1 cellular context compared by ENCODE assay signal in the genomic region with DNA sequence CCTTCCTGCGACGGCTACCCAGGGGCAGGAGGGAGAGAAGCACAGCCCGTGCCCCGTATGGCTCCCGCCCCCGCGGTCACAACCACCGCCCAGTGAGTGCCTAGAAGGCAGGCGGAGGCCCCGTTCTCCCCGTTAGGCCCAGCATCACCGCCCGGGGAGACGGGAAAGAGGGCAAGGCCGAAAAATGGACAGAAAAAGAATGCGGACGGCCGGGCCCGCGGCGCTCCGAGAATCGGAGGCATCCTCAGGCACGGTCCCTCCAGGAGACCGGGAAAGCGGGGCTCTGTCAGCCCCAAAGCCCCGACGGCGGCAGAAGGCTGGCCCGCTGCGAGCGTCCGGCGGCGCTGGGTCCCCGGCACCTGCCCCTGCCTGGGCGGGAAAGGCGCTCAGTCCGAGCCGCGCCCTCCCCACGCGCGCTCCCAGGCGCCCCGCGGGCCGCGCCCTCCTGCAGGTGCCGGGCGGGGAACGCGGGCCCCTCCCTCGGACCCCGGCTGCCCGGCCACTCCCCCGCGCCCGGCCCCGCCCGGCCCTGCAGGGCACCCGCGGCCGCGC.
A peak's percentile ranks its signal among the peaks of the same experiment; 100 is the strongest.
TF ChIP-seq lines count a peak whose summit lies in the region.

No MANE protein-coding gene starts in this region.

TF ChIP-seq in HepG2, 621 proteins besides CTCF, POLR2A, EP300 and RAD21 (continues in another document):
- TF ChIP-seq ZNF367 (CRISPR knock-in tag; IDR thresholded peaks at IDR 0.05; ENCODE audit: borderline replicate concordance) (peak; percentile 63; the same call in 1 of the 2 replicates), SAFB2 (CRISPR knock-in tag; IDR thresholded peaks at IDR 0.05; ENCODE audit: borderline replicate concordance, low read depth) (0 out of 2 replicates have a peak, but pooled peaks have one; percentile 4), KLF12 (CRISPR knock-in tag; IDR thresholded peaks at IDR 0.05; ENCODE audit: borderline replicate concordance) (peak; percentile 94), MED13 (CRISPR knock-in tag; IDR thresholded peaks at IDR 0.05) (0 out of 2 replicates have a peak, but pooled peaks have one; percentile 20), E2F2 (CRISPR knock-in tag; IDR thresholded peaks at IDR 0.05; ENCODE audit: borderline replicate concordance) (peak; percentile 87; the same call in 1 of the 2 replicates), MAFK (conservative IDR thresholded peaks at IDR 0.05 in 1 of 2, IDR thresholded peaks at IDR 0.05 in 1 of 2; ENCODE audit: low read length in 2 of 2) (no peak), CENPT (CRISPR knock-in tag; IDR thresholded peaks at IDR 0.05; ENCODE audit: low read depth) (no peak), ZNF430 (CRISPR knock-in tag; IDR thresholded peaks at IDR 0.05) (peak; percentile 29; the same call in 1 of the 2 replicates), ZNF646 (CRISPR knock-in tag; IDR thresholded peaks at IDR 0.05) (0 out of 2 replicates have a peak, but pooled peaks have one; percentile 24), NFE2 (CRISPR knock-in tag; IDR thresholded peaks at IDR 0.05) (no peak), TEAD2 (CRISPR knock-in tag; IDR thresholded peaks at IDR 0.05) (0 out of 2 replicates have a peak, but pooled peaks have one; percentile 32), ZNF331 (CRISPR knock-in tag; IDR thresholded peaks at IDR 0.05) (no peak), ZNF550 (CRISPR knock-in tag; IDR thresholded peaks at IDR 0.05; ENCODE audit: borderline replicate concordance) (0 out of 2 replicates have a peak, but pooled peaks have one; percentile 16), ZSCAN20 (CRISPR knock-in tag; IDR thresholded peaks at IDR 0.05; ENCODE audit: borderline replicate concordance) (peak; percentile 68; the same call in 1 of the 2 replicates), HINFP (CRISPR knock-in tag; IDR thresholded peaks at IDR 0.05; ENCODE audit: low read depth) (no peak), ZNF44 (CRISPR knock-in tag; IDR thresholded peaks at IDR 0.05) (no peak), ZNF839 (CRISPR knock-in tag; IDR thresholded peaks at IDR 0.05; ENCODE audit: borderline replicate concordance) (peak; percentile 9; the same call in 1 of the 2 replicates), ZNF446 (CRISPR knock-in tag; IDR thresholded peaks at IDR 0.05) (peak; percentile 95), DDIT3 (CRISPR knock-in tag; IDR thresholded peaks at IDR 0.05) (no peak), RAD51 (IDR thresholded peaks at IDR 0.05; ENCODE audit: borderline replicate concordance) (no peak), ZNF619 (CRISPR knock-in tag; IDR thresholded peaks at IDR 0.05) (no peak), RFXAP (CRISPR knock-in tag; IDR thresholded peaks at IDR 0.05; ENCODE audit: borderline replicate concordance) (peak; percentile 24; the same call in 1 of the 2 replicates), ZNF83 (CRISPR knock-in tag; IDR thresholded peaks at IDR 0.05; ENCODE audit: borderline replicate concordance) (no peak), ZFP37 (CRISPR knock-in tag; IDR thresholded peaks at IDR 0.05; ENCODE audit: borderline replicate concordance) (0 out of 2 replicates have a peak, but pooled peaks have one; percentile 47), HNRNPL (IDR thresholded peaks at IDR 0.05; ENCODE audit: low read depth, low read length) (0 out of 2 replicates have a peak, but pooled peaks have one; percentile 46), HOXD1 (CRISPR knock-in tag; IDR thresholded peaks at IDR 0.05) (0 out of 2 replicates have a peak, but pooled peaks have one; percentile 49), ZNF503 (CRISPR knock-in tag; IDR thresholded peaks at IDR 0.05) (0 out of 2 replicates have a peak, but pooled peaks have one; percentile 26), IKZF1 (IDR thresholded peaks at IDR 0.05) (no peak), SALL1 (CRISPR knock-in tag; IDR thresholded peaks at IDR 0.05) (peak; percentile 34; the same call in 1 of the 2 replicates), ZNF124 (CRISPR knock-in tag; IDR thresholded peaks at IDR 0.05) (no peak), ZNF883 (CRISPR knock-in tag; IDR thresholded peaks at IDR 0.05; ENCODE audit: not compliant biosample characterization) (peak; percentile 6), TMF1 (CRISPR knock-in tag; IDR thresholded peaks at IDR 0.05; ENCODE audit: low read depth) (peak; percentile 5; the same call in 1 of the 2 replicates), KLF15 (CRISPR knock-in tag; IDR thresholded peaks at IDR 0.05; ENCODE audit: borderline replicate concordance) (no peak), MXI1 (IDR thresholded peaks at IDR 0.05; ENCODE audit: borderline replicate concordance, low read depth, low read length) (0 out of 3 replicates have a peak, but pooled peaks have one; percentile 1), PAF1 (CRISPR knock-in tag; IDR thresholded peaks at IDR 0.05) (no peak), TCF7L2 (IDR thresholded peaks at IDR 0.05; ENCODE audit: low read depth, low read length) (no peak), IKZF4 (CRISPR knock-in tag; IDR thresholded peaks at IDR 0.05; ENCODE audit: borderline replicate concordance, low read depth, not compliant biosample characterization) (no peak)
- TF ChIP-seq, protein P1, sequence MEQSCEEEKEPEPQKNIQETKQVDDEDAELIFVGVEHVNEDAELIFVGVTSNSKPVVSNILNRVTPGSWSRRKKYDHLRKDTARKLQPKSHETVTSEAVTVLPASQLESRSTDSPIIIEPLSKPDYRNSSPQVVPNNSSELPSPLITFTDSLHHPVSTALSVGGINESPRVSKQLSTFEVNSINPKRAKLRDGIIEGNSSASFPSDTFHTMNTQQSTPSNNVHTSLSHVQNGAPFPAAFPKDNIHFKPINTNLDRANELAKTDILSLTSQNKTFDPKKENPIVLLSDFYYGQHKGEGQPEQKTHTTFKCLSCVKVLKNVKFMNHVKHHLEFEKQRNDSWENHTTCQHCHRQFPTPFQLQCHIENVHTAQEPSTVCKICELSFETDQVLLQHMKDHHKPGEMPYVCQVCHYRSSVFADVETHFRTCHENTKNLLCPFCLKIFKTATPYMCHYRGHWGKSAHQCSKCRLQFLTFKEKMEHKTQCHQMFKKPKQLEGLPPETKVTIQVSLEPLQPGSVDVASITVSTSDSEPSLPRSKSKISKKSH (CRISPR knock-in tag; IDR thresholded peaks at IDR 0.05; ENCODE audit: borderline replicate concordance) = peak; percentile 36; the same call in 1 of the 2 replicates
- TF ChIP-seq, protein P2, sequence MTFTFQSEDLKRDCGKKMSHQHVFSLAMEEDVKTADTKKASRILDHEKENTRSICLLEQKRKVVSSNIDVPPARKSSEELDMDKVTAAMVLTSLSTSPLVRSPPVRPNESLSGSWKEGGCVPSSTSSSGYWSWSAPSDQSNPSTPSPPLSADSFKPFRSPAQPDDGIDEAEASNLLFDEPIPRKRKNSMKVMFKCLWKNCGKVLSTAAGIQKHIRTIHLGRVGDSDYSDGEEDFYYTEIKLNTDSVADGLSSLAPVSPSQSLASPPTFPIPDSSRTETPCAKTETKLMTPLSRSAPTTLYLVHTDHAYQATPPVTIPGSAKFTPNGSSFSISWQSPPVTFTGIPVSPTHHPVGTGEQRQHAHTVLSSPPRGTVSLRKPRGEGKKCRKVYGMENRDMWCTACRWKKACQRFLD (CRISPR knock-in tag; IDR thresholded peaks at IDR 0.05; ENCODE audit: borderline replicate concordance) = no peak
- TF ChIP-seq, protein P3, sequence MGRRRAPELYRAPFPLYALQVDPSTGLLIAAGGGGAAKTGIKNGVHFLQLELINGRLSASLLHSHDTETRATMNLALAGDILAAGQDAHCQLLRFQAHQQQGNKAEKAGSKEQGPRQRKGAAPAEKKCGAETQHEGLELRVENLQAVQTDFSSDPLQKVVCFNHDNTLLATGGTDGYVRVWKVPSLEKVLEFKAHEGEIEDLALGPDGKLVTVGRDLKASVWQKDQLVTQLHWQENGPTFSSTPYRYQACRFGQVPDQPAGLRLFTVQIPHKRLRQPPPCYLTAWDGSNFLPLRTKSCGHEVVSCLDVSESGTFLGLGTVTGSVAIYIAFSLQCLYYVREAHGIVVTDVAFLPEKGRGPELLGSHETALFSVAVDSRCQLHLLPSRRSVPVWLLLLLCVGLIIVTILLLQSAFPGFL (CRISPR knock-in tag; IDR thresholded peaks at IDR 0.05) = 0 out of 2 replicates have a peak, but pooled peaks have one; percentile 56
- TF ChIP-seq, protein P4, sequence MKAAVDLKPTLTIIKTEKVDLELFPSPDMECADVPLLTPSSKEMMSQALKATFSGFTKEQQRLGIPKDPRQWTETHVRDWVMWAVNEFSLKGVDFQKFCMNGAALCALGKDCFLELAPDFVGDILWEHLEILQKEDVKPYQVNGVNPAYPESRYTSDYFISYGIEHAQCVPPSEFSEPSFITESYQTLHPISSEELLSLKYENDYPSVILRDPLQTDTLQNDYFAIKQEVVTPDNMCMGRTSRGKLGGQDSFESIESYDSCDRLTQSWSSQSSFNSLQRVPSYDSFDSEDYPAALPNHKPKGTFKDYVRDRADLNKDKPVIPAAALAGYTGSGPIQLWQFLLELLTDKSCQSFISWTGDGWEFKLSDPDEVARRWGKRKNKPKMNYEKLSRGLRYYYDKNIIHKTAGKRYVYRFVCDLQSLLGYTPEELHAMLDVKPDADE (CRISPR knock-in tag; IDR thresholded peaks at IDR 0.05) = no peak
- TF ChIP-seq, protein P5, sequence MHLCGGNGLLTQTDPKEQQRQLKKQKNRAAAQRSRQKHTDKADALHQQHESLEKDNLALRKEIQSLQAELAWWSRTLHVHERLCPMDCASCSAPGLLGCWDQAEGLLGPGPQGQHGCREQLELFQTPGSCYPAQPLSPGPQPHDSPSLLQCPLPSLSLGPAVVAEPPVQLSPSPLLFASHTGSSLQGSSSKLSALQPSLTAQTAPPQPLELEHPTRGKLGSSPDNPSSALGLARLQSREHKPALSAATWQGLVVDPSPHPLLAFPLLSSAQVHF (CRISPR knock-in tag; IDR thresholded peaks at IDR 0.05) = no peak
